In genomic region chr10:14782691-14783363, GRCh38 we compare ENCODE assay signal across 10 cellular contexts. TPM values are rescaled to one million over a fixed set of nuclear protein-coding genes. Genes with fewer than 3 reads are reported as not detected.
DNase-seq lines count a peak whose midpoint lies in the region; ATAC-seq and TF ChIP-seq lines count a peak whose summit lies in the region.
"Had no signal": no experiment of that assay in that cellular context is flagged by ENCODE, and none has a peak within 500 bp of the region (broad histone marks: within the 10 kb centered on the region; RNA-seq: fewer than 3 reads in every experiment).

No MANE protein-coding gene starts in this region.

- H3K27ac ChIP-seq in naive thymus-derived CD4-positive, alpha-beta T cell (ENCODE audit: low read depth, low read length) = no peak overlapping the region
- no peak overlapping the region for H3K27ac ChIP-seq in tibial nerve

- peaks cover 3 to 15% (median 10%) of the 10 kb centered on the region in 7 donors for H3K4me1 Mint-ChIP-seq in naive thymus-derived CD4-positive, alpha-beta T cell

- H3K36me3 ChIP-seq in naive thymus-derived CD4-positive, alpha-beta T cell (ENCODE audit: control insufficient read depth in 2 of 3, insufficient read depth in 3 of 3, low read length in 3 of 3) = no peaks in the 10 kb centered on the region
- H3K36me3 ChIP-seq in tibial nerve = no peaks in the 10 kb centered on the region

- H3K27me3 ChIP-seq in naive thymus-derived CD4-positive, alpha-beta T cell (ENCODE audit: control insufficient read depth in 2 of 2, insufficient read depth in 2 of 2, low read length in 2 of 2) = no peaks in the 10 kb centered on the region
- H3K27me3 ChIP-seq in tibial nerve = no peaks in the 10 kb centered on the region

- H3K4me1 ChIP-seq in naive thymus-derived CD4-positive, alpha-beta T cell (ENCODE audit: control insufficient read depth in 2 of 2, insufficient read depth in 2 of 2, low read length in 2 of 2) = no peaks in the 10 kb centered on the region
- peaks cover 0 to 13% (median 0%) of the 10 kb centered on the region in 4 donors for H3K4me1 ChIP-seq in tibial nerve

- no peak for TF ChIP-seq POLR2A in tibial nerve (IDR thresholded peaks at IDR 0.05)

- H3K9me3 ChIP-seq in naive thymus-derived CD4-positive, alpha-beta T cell (ENCODE audit: control insufficient read depth in 2 of 3, low read length in 3 of 3) = no peaks in the 10 kb centered on the region
- H3K9me3 ChIP-seq in tibial nerve = peaks cover 0 to 4% (median 1%) of the 10 kb centered on the region in 4 donors

- TF ChIP-seq CTCF in cardiac fibroblast (IDR thresholded peaks at IDR 0.05; ENCODE audit: low read depth, low read length) (no peak), tibial nerve (IDR thresholded peaks at IDR 0.05) (no peak)

- H3K27me3 Mint-ChIP-seq in naive thymus-derived CD4-positive, alpha-beta T cell = no peaks in the 10 kb centered on the region

- CTCF ChIA-PET in naive thymus-derived CD4-positive, alpha-beta T cell (lab: Charles Lee) = no interaction called here

- DNase-seq in EL (peak; percentile 96), NCI-H226 (peak; percentile 89), cardiac fibroblast (ENCODE audit: low read depth in 2 of 2) (peak; percentile 36 to 45), tibial nerve (ENCODE audit: low spot score in 2 of 2) (no peak), hepatic stellate cell (ENCODE audit: low spot score) (no peak)
- no peak for DNase-seq in naive thymus-derived CD4-positive, alpha-beta T cell
- DNase-seq: effector CD4-positive, alpha-beta T cell; GOT3 had no signal

- peaks cover 0 to 10% (median 6%) of the 10 kb centered on the region in 5 donors for H3K36me3 Mint-ChIP-seq in naive thymus-derived CD4-positive, alpha-beta T cell

- ATAC-seq in naive thymus-derived CD4-positive, alpha-beta T cell = peak; percentile 27
- ATAC-seq in HG03432 (IDR thresholded peaks at IDR 0.05; ENCODE audit: unreplicated experiment) (no peak), HG03521 (IDR thresholded peaks at IDR 0.05; ENCODE audit: unreplicated experiment) (no peak)

- peak overlapping the region in 3 of 9 donors; percentile 76 to 80 (median 80) for H3K27ac Mint-ChIP-seq in naive thymus-derived CD4-positive, alpha-beta T cell

- WGBS in tibial nerve, 2 donors = 67 to 77% methylated on average over 9 of the region's 9 CpGs

- POLR2A ChIA-PET in naive thymus-derived CD4-positive, alpha-beta T cell (lab: Charles Lee) = no interaction called here

- H3K4me3 Mint-ChIP-seq in naive thymus-derived CD4-positive, alpha-beta T cell = no peak overlapping the region

- peak in 1 of 2 donors; percentile 68 for TF ChIP-seq EP300 in tibial nerve (IDR thresholded peaks at IDR 0.05)

- intact Hi-C loops in naive thymus-derived CD4-positive, alpha-beta T cell (cut with micrococcal nuclease) = no loop called here

- H3K9me3 Mint-ChIP-seq in naive thymus-derived CD4-positive, alpha-beta T cell = peaks cover 0 to 12% (median 2%) of the 10 kb centered on the region in 11 donors

- H3K4me3 ChIP-seq in cardiac fibroblast (replicated peaks in 1 of 2; ENCODE audit: low read depth in 2 of 2, low read length in 2 of 2) (no peak overlapping the region), tibial nerve (no peak overlapping the region)
- H3K4me3 ChIP-seq in naive thymus-derived CD4-positive, alpha-beta T cell (ENCODE audit: low read length) = no peak overlapping the region

RNA-seq across cellular contexts. Expression of gene FAM107B, which starts 8.1 kb away (rescaled TPM):
- 100 to 1,000 TPM; 167 to 231 (median 189) TPM for total RNA-seq in naive thymus-derived CD4-positive, alpha-beta T cell
- polyA plus RNA-seq in naive thymus-derived CD4-positive, alpha-beta T cell = 100 to 1,000 TPM; 213 to 236 TPM
- 10 to 100 TPM in 3 of 4 donors, 1 to 10 TPM in 1; 9.8 to 26.7 (median 16.9) TPM for total RNA-seq in tibial nerve

RNA-seq across cellular contexts. Expression of gene CDNF, which starts 55.0 kb away (rescaled TPM):
- total RNA-seq in naive thymus-derived CD4-positive, alpha-beta T cell = 1 to 10 TPM; 1.0 to 8.4 (median 4.9) TPM
- 1 to 10 TPM; 3.0 to 5.3 TPM for polyA plus RNA-seq in naive thymus-derived CD4-positive, alpha-beta T cell
- total RNA-seq in tibial nerve = 1 to 10 TPM in 3 of 4 donors, not detected in 1; 1.2 to 5.0 (median 4.6) TPM

RNA-seq across cellular contexts. Expression of gene HSPA14, which starts 55.3 kb away (rescaled TPM):
- total RNA-seq in naive thymus-derived CD4-positive, alpha-beta T cell = 10 to 100 TPM; 14.1 to 23.8 (median 17.6) TPM
- 10 to 100 TPM; 14.9 to 18.2 TPM for polyA plus RNA-seq in naive thymus-derived CD4-positive, alpha-beta T cell
- total RNA-seq in tibial nerve = 10 to 100 TPM in 2 of 4 donors, 1 to 10 TPM in 2; 7.8 to 11.3 (median 10.5) TPM

RNA-seq across cellular contexts. Expression of gene MSANTD7, which starts 55.3 kb away (rescaled TPM):
- 10 to 100 TPM; 16.2 to 31.4 (median 21.9) TPM for total RNA-seq in naive thymus-derived CD4-positive, alpha-beta T cell
- polyA plus RNA-seq in naive thymus-derived CD4-positive, alpha-beta T cell = 1 to 10 TPM; 7.6 to 8.3 TPM
- total RNA-seq in tibial nerve = 10 to 100 TPM in 1 of 4 donors, 1 to 10 TPM in 3; 6.3 to 11.5 (median 7.9) TPM

Comparison
In these comparisons a context has a peak if more than half of its experiments do, and no peak if none do; other contexts are left out.
1. DNase-seq: peak in EL (single experiment), NCI-H226 (single experiment) and cardiac fibroblast (2 of 2); none in naive thymus-derived CD4-positive, alpha-beta T cell (0 of 9), tibial nerve (0 of 2) and hepatic stellate cell (single experiment).
2. RNA of gene FAM107B, which starts 8.1 kb away (total RNA-seq): 167 to 231 TPM in naive thymus-derived CD4-positive, alpha-beta T cell; 9.8 to 26.7 TPM in tibial nerve; every median in the first group is over 4 times any median in the second.